8 cellular contexts compared by ENCODE assay signal in the genomic region with DNA sequence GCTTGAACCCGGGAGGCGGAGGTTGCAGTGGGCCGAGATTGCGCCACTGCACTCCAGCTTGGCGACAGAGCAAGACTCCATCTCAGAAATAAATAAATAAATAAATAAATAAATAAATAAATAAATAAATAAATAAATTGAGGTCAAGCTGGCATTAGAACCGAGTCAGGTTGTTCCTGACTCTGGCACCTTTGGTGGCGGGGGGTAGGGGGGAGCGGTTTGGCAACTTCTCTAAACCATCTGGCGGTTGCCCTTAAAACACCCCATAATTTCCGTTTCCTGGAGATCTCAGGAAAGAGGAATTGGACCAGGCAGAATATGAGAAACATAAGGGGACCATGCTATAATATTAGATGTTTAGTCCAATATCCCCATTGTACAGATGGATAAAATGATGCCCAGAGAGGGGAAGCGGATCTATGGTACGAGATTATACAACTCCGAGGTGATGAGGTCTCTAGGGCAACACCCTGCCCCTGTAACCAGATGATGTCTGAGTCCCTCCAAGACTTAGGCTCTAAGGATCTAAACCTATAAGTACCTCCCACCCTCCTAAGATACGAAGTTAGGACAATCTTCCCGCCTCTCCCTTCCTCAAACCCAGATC. TPM values are rescaled to one million over a fixed set of nuclear protein-coding genes. Genes with fewer than 3 reads are reported as not detected.
A peak's percentile ranks its signal among the peaks of the same experiment; 100 is the strongest.
DNase-seq lines count a peak whose midpoint lies in the region; ATAC-seq and TF ChIP-seq lines count a peak whose summit lies in the region.

No MANE protein-coding gene starts in this region.

- peaks cover 14% of the 10 kb centered on the region; the same call in 1 of the 2 replicates for H3K36me3 ChIP-seq in HUES48 (ENCODE audit: control insufficient read depth, insufficient read depth, low read length)
- H3K36me3 ChIP-seq in adrenal gland (replicated peaks in 1 of 2) = peaks cover 0 to 11% of the 10 kb centered on the region in 2 donors
- peaks cover 17% of the 10 kb centered on the region for H3K36me3 ChIP-seq in upper lobe of right lung

- H3K9me3 ChIP-seq in HUES48 (ENCODE audit: control insufficient read depth, insufficient read depth, low read length) = no peaks in the 10 kb centered on the region
- H3K9me3 ChIP-seq in adrenal gland (replicated peaks in 1 of 3) = no peaks in the 10 kb centered on the region
- H3K9me3 ChIP-seq in upper lobe of right lung = no peaks in the 10 kb centered on the region

- intact Hi-C loops in adrenal gland (cut with DNase I) = loop anchor here in 1 of 2 donors (10.0 kb wide), 1 partner anchor 329 kb away; a partner anchor contains a TSS
- intact Hi-C loops in lower leg skin (cut with DNase I; ENCODE audit: low total_unique reads) = no loop called here
- intact Hi-C loops in upper lobe of right lung (cut with DNase I) = no loop called here

- TF ChIP-seq CTCF in AG09309 (IDR thresholded peaks at IDR 0.05; ENCODE audit: control insufficient read depth, insufficient read depth, low read depth, low read length, missing control alignments) = no peak
- no peak for TF ChIP-seq CTCF in adrenal gland (IDR thresholded peaks at IDR 0.05)
- no peak for TF ChIP-seq CTCF in lower leg skin (IDR thresholded peaks at IDR 0.05)
- no peak for TF ChIP-seq CTCF in upper lobe of right lung (IDR thresholded peaks at IDR 0.05)

- H3K9ac ChIP-seq in HUES48 (ENCODE audit: low read depth, low read length) = no peak overlapping the region

- H3K27me3 ChIP-seq in HUES48 (ENCODE audit: control insufficient read depth, insufficient read depth, low read length) (no peaks in the 10 kb centered on the region), adrenal gland (no peaks in the 10 kb centered on the region), upper lobe of right lung (no peaks in the 10 kb centered on the region)

- H3K27ac ChIP-seq in HUES48 (ENCODE audit: low read depth, low read length) = peak overlapping the region; percentile 91
- H3K27ac ChIP-seq in adrenal gland = peak overlapping the region in 4 of 5 donors; percentile 81 to 98 (median 92)
- H3K27ac ChIP-seq in upper lobe of right lung = peak overlapping the region; percentile 83

- ATAC-seq in upper lobe of right lung (no peak), HG03460 (IDR thresholded peaks at IDR 0.05; ENCODE audit: unreplicated experiment) (no peak)

- TF ChIP-seq POLR2A in adrenal gland (IDR thresholded peaks at IDR 0.05) (no peak), lower leg skin (IDR thresholded peaks at IDR 0.05) (no peak)

- no peaks in the 10 kb centered on the region for H3K4me1 ChIP-seq in HUES48 (ENCODE audit: control insufficient read depth, insufficient read depth, low read length)
- H3K4me1 ChIP-seq in adrenal gland (replicated peaks in 1 of 2) = peaks cover 5 to 25% of the 10 kb centered on the region in 2 donors
- peaks cover 22% of the 10 kb centered on the region for H3K4me1 ChIP-seq in upper lobe of right lung

- peak overlapping the region; percentile 83 for H3K4me3 ChIP-seq in AG09309 (ENCODE audit: control insufficient read depth, low read depth, low read length)
- H3K4me3 ChIP-seq in HUES48 (ENCODE audit: low read depth, low read length) = peak overlapping the region; percentile 81
- peak overlapping the region; percentile 26 to 90 (median 78) for H3K4me3 ChIP-seq in adrenal gland
- H3K4me3 ChIP-seq in lower leg skin (ENCODE audit: low read depth, poor library complexity, severe bottlenecking) = peak overlapping the region; percentile 67
- H3K4me3 ChIP-seq in upper lobe of right lung = peak overlapping the region; percentile 81

- 66 to 71% (median 68%) methylated on average over 15 of the region's 15 CpGs for WGBS in adrenal gland, 4 donors
- WGBS in lower leg skin, 2 donors = 67 to 70% methylated on average over 15 of the region's 15 CpGs

- DNase-seq in AG09309 (ENCODE audit: low read depth) (no peak), adrenal gland (peak in 4 of 7 donors; percentile 21 to 49 (median 36)), lower leg skin (ENCODE audit: low spot score in 2 of 2) (peak in 1 of 2 donors; percentile 83), upper lobe of right lung (no peak), HuH-7.5 (ENCODE audit: low spot score) (no peak), middle frontal gyrus (ENCODE audit: extremely low spot score, low spot score) (no peak)

RNA-seq across cellular contexts. Expression of a gene that starts 0.8 kb away (rescaled TPM):
- total RNA-seq in adrenal gland (10 to 100 TPM; 28.0 to 46.4 (median 38.5) TPM), lower leg skin (10 to 100 TPM; 10.5 to 26.8 (median 21.7) TPM), upper lobe of right lung (25.7 TPM)
- polyA plus RNA-seq in adrenal gland = 10 to 100 TPM; 19.1 to 33.2 (median 32.2) TPM

Comparison
In these comparisons a context has a peak if more than half of its experiments do, and no peak if none do; other contexts are left out.
1. DNase-seq: peak in adrenal gland (4 of 7); none in AG09309 (single experiment), upper lobe of right lung (single experiment), HuH-7.5 (single experiment) and middle frontal gyrus (single experiment).
2. Peak in every context shown above with its lines, with median percentiles within 50 percentile points of each other: H3K4me3 ChIP-seq and H3K27ac ChIP-seq.